Comparison of ENCODE assay signal across 13 cellular contexts in the genomic region with DNA sequence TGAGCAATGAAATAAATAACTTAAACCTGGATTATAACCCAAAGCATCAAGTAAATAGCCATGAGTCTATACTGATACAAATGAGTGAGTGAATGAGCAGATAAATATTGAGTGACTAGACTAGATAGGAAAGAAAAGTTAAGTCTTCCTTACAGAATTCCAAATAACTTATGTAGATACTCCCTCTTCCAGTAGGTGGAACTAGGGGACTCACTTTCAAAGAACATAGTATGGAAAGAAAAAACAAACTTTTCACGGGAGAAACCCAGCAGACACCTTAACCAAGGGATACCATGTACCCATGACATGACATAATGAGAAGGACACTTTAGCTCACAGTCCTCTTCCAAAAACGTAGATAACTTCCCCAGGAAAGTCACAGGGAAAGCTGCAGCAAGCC. TPM values are rescaled to one million over a fixed set of nuclear protein-coding genes. Genes with fewer than 3 reads are reported as not detected.
DNase-seq lines count a peak whose midpoint lies in the region; ATAC-seq, FAIRE-seq and TF ChIP-seq lines count a peak whose summit lies in the region.
"Had no signal": no experiment of that assay in that cellular context is flagged by ENCODE, and none has a peak within 500 bp of the region (broad histone marks: within the 10 kb centered on the region; RNA-seq: fewer than 3 reads in every experiment).

No MANE protein-coding gene starts in this region.

- no peak for FAIRE-seq in K562 (lab: Jason Lieb, UNC)

- TF ChIP-seq EP300 in K562 (IDR thresholded peaks at IDR 0.05; ENCODE audit: low read length) = no peak

- CTCF ChIA-PET in AG04450 (lab: Charles Lee) = interaction anchor here (0.5 to 4.5 kb wide), 5 partner anchors 9 to 265 kb away, joined by 3 to 21 read pairs (median 4); no protein-coding TSS in a partner anchor
- CTCF ChIA-PET in K562 (lab: Yijun Ruan, JAX; ENCODE audit: low intra/inter-chr PET ratio) = no interaction called here

- H2AFZ ChIP-seq in GM23248 (no peak overlapping the region), K562 (ENCODE audit: low read depth, low read length) (no peak overlapping the region)

- no peaks in the 10 kb centered on the region for H3K9me1 ChIP-seq in K562 (ENCODE audit: control insufficient read depth, insufficient read depth, low read length)

- intact Hi-C loops in K562 (cut with micrococcal nuclease) (no loop called here), left lung (cut with DNase I) (no loop called here), ascending aorta (cut with DNase I) (no loop called here), right cardiac atrium (cut with DNase I) (no loop called here)

- H3K36me3 ChIP-seq in GM23248 (ENCODE audit: low read depth) (peaks cover 10% of the 10 kb centered on the region; the same call in 1 of the 2 replicates), K562 (ENCODE audit: control insufficient read depth, insufficient read depth, low read length) (no peaks in the 10 kb centered on the region; the same call in 2 of the 3 replicates), left lung (peaks cover 0 to 38% of the 10 kb centered on the region in 2 donors), ascending aorta (peaks cover 12 to 61% of the 10 kb centered on the region in 2 donors)

- DNase-seq in AG04450 (ENCODE audit: low read depth, low spot score) (no peak), GM23248 (peak; percentile 32), K562 (ENCODE audit: extremely low read depth in 1 of 4, low spot score in 3 of 4) (no peak), left lung (no peak), ascending aorta (ENCODE audit: low spot score in 2 of 2) (no peak), right cardiac atrium (no peak)
- DNase-seq in stimulated activated CD4-positive, alpha-beta T cell treated with anti-CD3 and anti-CD28 coated beads, Interleukin-15, amount 100 ng/mL, for 24 hours = no peak
- DNase-seq in stimulated activated naive CD4-positive, alpha-beta T cell treated with Interleukin-2 at 50 U/mL for 16 hours (lab: John Stamatoyannopoulos, UW) = no peak
- DNase-seq: activated CD4-positive, alpha-beta T cell treated with anti-CD3 and anti-CD28 coated beads, Interleukin-2, amount 50 U/mL, for 48 hours; activated naive CD4-positive, alpha-beta T cell treated with anti-CD3 and anti-CD28 coated beads, Interleukin-2, amount 50 U/mL, for 16 hours; NCI-H1417 treated with DMSO at 0.1 percent for 48 hours; NCI-H82; stimulated activated CD4-positive, alpha-beta T cell treated with anti-CD3 and anti-CD28 coated beads, Interleukin-4, amount 100 ng/mL, for 4 hours had no signal

- in situ Hi-C loops in GM23248 (cut with MboI) = no loop called here
- in situ Hi-C loops in K562 (cut with MboI) = no loop called here

- peaks cover 38% of the 10 kb centered on the region for H3K79me2 ChIP-seq in GM23248 (ENCODE audit: insufficient read depth)
- no peaks in the 10 kb centered on the region for H3K79me2 ChIP-seq in K562 (ENCODE audit: control insufficient read depth, insufficient read depth, low read length)

- H3F3A ChIP-seq in GM23248 (ENCODE audit: insufficient read depth) = peaks cover 25% of the 10 kb centered on the region

- H3K4me3 ChIP-seq in AG04450 (ENCODE audit: low read depth, low read length) = no peak overlapping the region
- H3K4me3 ChIP-seq in GM23248 = no peak overlapping the region
- no peak overlapping the region for H3K4me3 ChIP-seq in K562
- no peak overlapping the region for H3K4me3 ChIP-seq in left lung
- no peak overlapping the region for H3K4me3 ChIP-seq in ascending aorta
- H3K4me3 ChIP-seq in right cardiac atrium (ENCODE audit: low read length) = no peak overlapping the region

- H3K9me3 ChIP-seq in AG04450 (ENCODE audit: control insufficient read depth, insufficient read depth, low read length) (no peaks in the 10 kb centered on the region), GM23248 (ENCODE audit: low read depth) (no peaks in the 10 kb centered on the region), K562 (replicated peaks; ENCODE audit: control insufficient read depth, insufficient read depth, low read depth, low read length) (no peaks in the 10 kb centered on the region), left lung (no peaks in the 10 kb centered on the region), ascending aorta (no peaks in the 10 kb centered on the region), right cardiac atrium (ENCODE audit: control insufficient read depth, low read length) (no peaks in the 10 kb centered on the region)

- H4K20me1 ChIP-seq in GM23248 (ENCODE audit: insufficient read depth) = no peaks in the 10 kb centered on the region; the same call in 1 of the 2 replicates
- no peaks in the 10 kb centered on the region for H4K20me1 ChIP-seq in K562 (replicated peaks; ENCODE audit: control insufficient read depth, insufficient read depth, low read length)

- whole genome bisulfite sequencing in GM23248 (ENCODE audit: low coverage in 1 of 2, low lambda C conversion rate in 2 of 2, missing lambda C conversion rate in 2 of 2), 2 experiments = 95 to 98% methylated on average over 2 of the region's 2 CpGs
- WGBS in K562 (ENCODE audit: insufficient coverage, low coverage, missing lambda C conversion rate) = 16% methylated on average over 2 of the region's 2 CpGs
- 54% methylated on average over 2 of the region's 2 CpGs for WGBS in right cardiac atrium

- TF ChIP-seq CTCF in AG04450 (IDR thresholded peaks at IDR 0.05; ENCODE audit: low read depth, low read length) = peak; percentile 46
- peak in 2 of 3 experiments; percentile 35 to 39; a peak in 2 of 6 replicates for TF ChIP-seq CTCF in K562 (IDR thresholded peaks at IDR 0.05 in 2 of 3, conservative IDR thresholded peaks at IDR 0.05 in 1 of 3; ENCODE audit: insufficient read depth in 2 of 3, low read depth in 1 of 3, low read length in 3 of 3)
- no peak for TF ChIP-seq CTCF in left lung (IDR thresholded peaks at IDR 0.05)
- TF ChIP-seq CTCF in ascending aorta (IDR thresholded peaks at IDR 0.05) = no peak

- ATAC-seq in K562 (peak; percentile 40; the same call in 2 of the 3 replicates), left lung (peak; percentile 5), right cardiac atrium (no peak)

- no peaks in the 10 kb centered on the region for H3K27me3 ChIP-seq in AG04450 (ENCODE audit: control insufficient read depth, insufficient read depth, low read length)
- no peaks in the 10 kb centered on the region for H3K27me3 ChIP-seq in GM23248 (replicated peaks; ENCODE audit: insufficient read depth)
- H3K27me3 ChIP-seq in K562 (ENCODE audit: control insufficient read depth in 2 of 2, insufficient read depth in 2 of 2, low read length in 2 of 2) = no peaks in the 10 kb centered on the region
- no peaks in the 10 kb centered on the region for H3K27me3 ChIP-seq in left lung
- H3K27me3 ChIP-seq in ascending aorta = no peaks in the 10 kb centered on the region
- no peaks in the 10 kb centered on the region for H3K27me3 ChIP-seq in right cardiac atrium (ENCODE audit: control insufficient read depth, insufficient read depth)

- no TSS peak for BruUV-seq in K562 (replicated peaks; lab: Mats Ljungman, UMichigan)

- peak in 1 of 2 experiments; percentile 34; a peak in 2 of 4 replicates for TF ChIP-seq RAD21 in K562 (CRISPR knock-in tag; conservative IDR thresholded peaks at IDR 0.05 in 1 of 2, IDR thresholded peaks at IDR 0.05 in 1 of 2)

- H3K4me2 ChIP-seq in GM23248 (ENCODE audit: unreplicated experiment) = no peak overlapping the region
- H3K4me2 ChIP-seq in K562 (ENCODE audit: insufficient read depth, low read length) = no peak overlapping the region

- TF ChIP-seq POLR2A in K562 (conservative IDR thresholded peaks at IDR 0.05) = no peak

- POLR2A ChIA-PET in AG04450 (lab: Yijun Ruan, JAX) = no interaction called here
- POLR2A ChIA-PET in K562 (lab: Yijun Ruan, JAX) = interaction anchor here (1.0 to 1.2 kb wide), 2 partner anchors 14 to 103 kb away, joined by 3 read pairs; no protein-coding TSS in a partner anchor

- H3K9ac ChIP-seq in GM23248 (no peak overlapping the region), K562 (ENCODE audit: insufficient read depth in 1 of 2, low read depth in 2 of 2, low read length in 2 of 2) (no peak overlapping the region)

- H3K27ac ChIP-seq in AG04450 (ENCODE audit: low read depth, low read length) = no peak overlapping the region
- H3K27ac ChIP-seq in GM23248 = no peak overlapping the region
- H3K27ac ChIP-seq in K562 (ENCODE audit: extremely low read depth, low read depth, low read length) = no peak overlapping the region
- H3K27ac ChIP-seq in left lung = peak overlapping the region in 1 of 2 donors; percentile 76
- H3K27ac ChIP-seq in ascending aorta = no peak overlapping the region
- H3K27ac ChIP-seq in right cardiac atrium (ENCODE audit: low read length) = no peak overlapping the region

- no peaks in the 10 kb centered on the region for H3K9me2 ChIP-seq in GM23248 (ENCODE audit: insufficient read depth)

- peaks cover 22% of the 10 kb centered on the region for H3K4me1 ChIP-seq in GM23248 (ENCODE audit: insufficient read depth)
- H3K4me1 ChIP-seq in K562 (replicated peaks in 1 of 2; ENCODE audit: control insufficient read depth in 2 of 2, insufficient read depth in 2 of 2, low read length in 2 of 2) = peaks cover 0 to 9% of the 10 kb centered on the region in 2 experiments; a peak in 3 of 5 replicates
- H3K4me1 ChIP-seq in left lung = peaks cover 0 to 47% of the 10 kb centered on the region in 2 donors
- H3K4me1 ChIP-seq in ascending aorta = no peaks in the 10 kb centered on the region
- H3K4me1 ChIP-seq in right cardiac atrium (ENCODE audit: control insufficient read depth, insufficient read depth, low read length) = peaks cover 3% of the 10 kb centered on the region

RNA-seq across cellular contexts. Expression of gene CSGALNACT2, which starts 32.2 kb away (rescaled TPM):
- polyA plus RNA-seq in AG04450 (2011; rRNA removed) (16.5 and 23.0 TPM in 2 replicates), GM23248 (2016; fragmentation: Nextera tagmentation; extraction: Ambion mirVana) (26.3 and 27.8 TPM in 2 replicates), K562 (2011; rRNA removed) (4.1 and 7.3 TPM in 2 replicates), K562 (2014; fragmentation: Illumina TruSeq; extraction: Trizol) (6.8 and 7.1 TPM in 2 replicates), K562 (2014; fragmentation: Nextera tagmentation; extraction: Ambion mirVana) (1 to 10 TPM; 1.4 to 1.9 TPM), K562 (2014; rRNA removed) (5.1 and 5.5 TPM in 2 replicates), right cardiac atrium (5.1 TPM)
- polyA minus RNA-seq in AG04450 (2011; rRNA and poly(A)+ RNA removed) = 9.4 and 13.5 TPM in 2 replicates
- total RNA-seq in GM23248 (2014; rRNA removed; shearing (Covaris generic)) = 11.5 and 17.4 TPM in 2 replicates
- total RNA-seq in K562 (2011; cell fraction: chromatin; rRNA removed; ENCODE audit: low replicate concordance) = 3.4 and 12.8 TPM in 2 replicates
- 2.3 and 3.8 TPM in 2 replicates for total RNA-seq in K562 (2011; cell fraction: nucleolus; rRNA removed)
- 5.7 and 8.4 TPM in 2 replicates for total RNA-seq in K562 (2011; cell fraction: nucleoplasm; rRNA removed)
- total RNA-seq in K562 (2014; rRNA removed) (2.9 and 3.3 TPM in 2 replicates), K562 (2014; rRNA removed; fragmentation: Illumina TruSeq; extraction: Trizol) (3.5 and 4.3 TPM in 2 replicates), K562 (2015; rRNA removed; fragmentation: Illumina TruSeq; extraction: Trizol) (2.6 and 3.3 TPM in 2 replicates), K562 (2021) (4.3 and 4.4 TPM in 2 replicates), left lung (10 to 100 TPM; 32.4 to 39.9 TPM), ascending aorta (19.7 TPM), right cardiac atrium (10 to 100 TPM in 3 of 4 donors, 1 to 10 TPM in 1; 10.0 to 17.2 (median 10.9) TPM)
- polyA plus RNA-seq in K562 (2011; cell fraction: cytosol; rRNA removed) = 1.3 and 2.3 TPM in 2 replicates
- 5.2 and 6.5 TPM in 2 replicates for polyA plus RNA-seq in K562 (2011; cell fraction: nucleus; rRNA removed)
- polyA plus RNA-seq in K562 (2012) = 3.9 and 6.2 TPM in 2 replicates
- 5.2 and 7.4 TPM in 2 replicates for polyA minus RNA-seq in K562 (2011; rRNA and poly(A)+ RNA removed)
- 1.1 and 2.1 TPM in 2 replicates for polyA minus RNA-seq in K562 (2011; cell fraction: cytosol; rRNA and poly(A)+ RNA removed)
- 2.3 and 2.8 TPM in 2 replicates for polyA minus RNA-seq in K562 (2011; cell fraction: nucleus; rRNA and poly(A)+ RNA removed)

Comparison
In these comparisons a context has a peak if more than half of its experiments do, and no peak if none do; other contexts are left out.
1. CTCF ChIP-seq: peak in AG04450 (single experiment) and K562 (2 of 3); none in left lung (0 of 2) and ascending aorta (0 of 3).
2. ATAC-seq: peak in K562 (single experiment) and left lung (single experiment); none in right cardiac atrium (0 of 2).